11 cellular contexts compared by ENCODE assay signal in genomic region chr3:196202516-196202970, GRCh38. TPM values are rescaled to one million over a fixed set of nuclear protein-coding genes. Genes with fewer than 3 reads are reported as not detected.
A peak's percentile ranks its signal among the peaks of the same experiment; 100 is the strongest.
DNase-seq lines count a peak whose midpoint lies in the region; ATAC-seq and TF ChIP-seq lines count a peak whose summit lies in the region.
"Had no signal": no experiment of that assay in that cellular context is flagged by ENCODE, and none has a peak within 500 bp of the region (broad histone marks: within the 10 kb centered on the region; RNA-seq: fewer than 3 reads in every experiment).

No MANE protein-coding gene starts in this region.

- no peak overlapping the region for H3K9ac ChIP-seq in rectal smooth muscle tissue (ENCODE audit: low read length)

- ATAC-seq in GM18517 (IDR thresholded peaks at IDR 0.05; ENCODE audit: unreplicated experiment) (peak; percentile 74), SK-N-SH treated with all-trans-retinoic acid at 6 μM for 48 hours (no peak)

- no peaks in the 10 kb centered on the region for H3K27me3 ChIP-seq in rectal smooth muscle tissue (ENCODE audit: control insufficient read depth, insufficient read depth, low read length)

- H3K27ac ChIP-seq in rectal smooth muscle tissue (ENCODE audit: low read depth, low read length), result no peak overlapping the region

- TF ChIP-seq CTCF in fibroblast of villous mesenchyme (IDR thresholded peaks at IDR 0.05; ENCODE audit: insufficient read depth, low read depth, low read length), result no peak

- no peaks in the 10 kb centered on the region for H3K4me1 ChIP-seq in rectal smooth muscle tissue (ENCODE audit: control insufficient read depth, insufficient read depth, low read length)

- H3K4me3 ChIP-seq in fibroblast of villous mesenchyme (ENCODE audit: low read depth, low read length), result no peak overlapping the region
- H3K4me3 ChIP-seq in rectal smooth muscle tissue (ENCODE audit: low read length), result peak overlapping the region; percentile 32

- DNase-seq in MV-4-11 (lab: John Stamatoyannopoulos, UW) (peak; percentile 92), fibroblast of villous mesenchyme (ENCODE audit: low read depth) (peak; percentile 73), NCI-H1930 (lab: John Stamatoyannopoulos, UW) (no peak), NCI-H187 (lab: John Stamatoyannopoulos, UW) (no peak)
- no peak for DNase-seq in stimulated activated naive CD4-positive, alpha-beta T cell treated with Interleukin-2 at 50 U/mL for 16 hours (lab: John Stamatoyannopoulos, UW)
- DNase-seq: activated CD4-positive, alpha-beta T cell treated with anti-CD3 and anti-CD28 coated beads for 4 hours; NCI-H1436 treated with DMSO at 0.1 percent for 48 hours had no signal

- H3K36me3 ChIP-seq in rectal smooth muscle tissue (ENCODE audit: control insufficient read depth, insufficient read depth, low read length), result no peaks in the 10 kb centered on the region

TF ChIP-seq in SK-N-SH treated with all-trans-retinoic acid at 6 μM for 48 hours, 23 proteins besides CTCF, POLR2A, EP300 and RAD21:
- TF ChIP-seq SNAI2 (CRISPR knock-in tag; IDR thresholded peaks at IDR 0.05) (no peak), ZFP30 (CRISPR knock-in tag; IDR thresholded peaks at IDR 0.05) (no peak), CSDC2 (CRISPR knock-in tag; IDR thresholded peaks at IDR 0.05) (no peak), ZNF565 (CRISPR knock-in tag; conservative IDR thresholded peaks at IDR 0.05; ENCODE audit: low read depth) (no peak), CREB5 (CRISPR knock-in tag; IDR thresholded peaks at IDR 0.05; ENCODE audit: low read depth) (no peak)

RNA-seq across cellular contexts. Expression of gene ZDHHC19, which starts 8.7 kb away (rescaled TPM):
- not detected in 2 replicates for total RNA-seq in fibroblast of villous mesenchyme
- total RNA-seq: lung microvascular endothelial cell had no signal

RNA-seq across cellular contexts. Expression of gene SLC51A, which starts 13.8 kb away (rescaled TPM):
- total RNA-seq in fibroblast of villous mesenchyme, result not detected in 2 replicates
- total RNA-seq: lung microvascular endothelial cell had no signal

Comparison
In these comparisons a context has a peak if more than half of its experiments do, and no peak if none do; other contexts are left out.
1. DNase-seq: peak in MV-4-11 (single experiment) and fibroblast of villous mesenchyme (single experiment); none in NCI-H1930 (0 of 2), stimulated activated naive CD4-positive, alpha-beta T cell treated with Interleukin-2 at 50 U/mL for 16 hours (single experiment) and NCI-H187 (0 of 2).